15 cellular contexts compared by ENCODE assay signal in genomic region chr15:32965897-32966296, GRCh38.
DNase-seq lines count a peak whose midpoint lies in the region; ATAC-seq, FAIRE-seq and TF ChIP-seq lines count a peak whose summit lies in the region.
"Had no signal": no experiment of that assay in that cellular context is flagged by ENCODE, and none has a peak within 500 bp of the region (broad histone marks: within the 10 kb centered on the region; RNA-seq: fewer than 3 reads in every experiment).

No MANE protein-coding gene starts in this region.

- no peak; the same call in 1 of the 3 replicates for ATAC-seq in SK-N-SH treated with all-trans-retinoic acid at 6 μM for 48 hours
- peak; percentile 73 for ATAC-seq in left lung
- ATAC-seq in HepG2: no peak
- ATAC-seq: CD8-positive, alpha-beta T cell had no signal

- intact Hi-C loops in left lung (cut with DNase I) (no loop called here), HepG2 (cut with micrococcal nuclease; ENCODE audit: unreplicated experiment) (no loop called here)

- TF ChIP-seq POLR2A in HepG2 (IDR thresholded peaks at IDR 0.05; ENCODE audit: insufficient read depth in 1 of 2, low read depth in 2 of 2, low read length in 2 of 2): no peak

- H3K4me1 Mint-ChIP-seq in osteocyte (ENCODE audit: unreplicated experiment): peaks cover 25% of the 10 kb centered on the region
- H3K4me1 Mint-ChIP-seq: B cell had no signal

- no peak for FAIRE-seq in HepG2 (lab: Jason Lieb, UNC)
- FAIRE-seq: H54 had no signal

- H3K9me3 ChIP-seq in SK-N-SH: no peaks in the 10 kb centered on the region
- H3K9me3 ChIP-seq in left lung: no peaks in the 10 kb centered on the region
- no peaks in the 10 kb centered on the region for H3K9me3 ChIP-seq in HepG2 (ENCODE audit: low read length)
- H3K9me3 ChIP-seq in GM23248 (ENCODE audit: low read depth): no peaks in the 10 kb centered on the region

- H3K27ac Mint-ChIP-seq in osteocyte (ENCODE audit: unreplicated experiment): peak overlapping the region; percentile 89
- H3K27ac Mint-ChIP-seq: B cell; CD8-positive, alpha-beta T cell had no signal

- no peak overlapping the region for H3K4me3 ChIP-seq in SK-N-SH (ENCODE audit: low read depth in 2 of 2, low read length in 1 of 2)
- H3K4me3 ChIP-seq in left lung: no peak overlapping the region
- H3K4me3 ChIP-seq in HepG2 (replicated peaks in 1 of 3; ENCODE audit: insufficient read depth in 1 of 3, low read depth in 2 of 3, low read length in 3 of 3): no peak overlapping the region
- H3K4me3 ChIP-seq in GM23248: no peak overlapping the region
- H3K4me3 ChIP-seq: BLaER1 treated with 17β-estradiol and CSF1 and Interleukin-3, amounts not matched to agents 10 nM and 100 nM had no signal

- H3K36me3 ChIP-seq in SK-N-SH (replicated peaks in 1 of 2; ENCODE audit: control insufficient read depth in 1 of 2, insufficient read depth in 2 of 2, low read length in 1 of 2) (peaks cover 0 to 55% of the 10 kb centered on the region in 2 experiments), left lung (peaks cover 0 to 4% of the 10 kb centered on the region in 2 donors), HepG2 (replicated peaks in 1 of 2; ENCODE audit: control insufficient read depth in 1 of 2, insufficient read depth in 2 of 2, low read length in 2 of 2) (no peaks in the 10 kb centered on the region), GM23248 (ENCODE audit: low read depth) (no peaks in the 10 kb centered on the region)

- peaks cover 0 to 5% of the 10 kb centered on the region in 2 experiments; a peak in 2 of 4 replicates for H3K4me1 ChIP-seq in SK-N-SH (ENCODE audit: control insufficient read depth in 1 of 2, insufficient read depth in 2 of 2, low read depth in 1 of 2, low read length in 1 of 2)
- no peaks in the 10 kb centered on the region for H3K4me1 ChIP-seq in left lung
- no peaks in the 10 kb centered on the region for H3K4me1 ChIP-seq in HepG2 (ENCODE audit: insufficient read depth, low read length)
- H3K4me1 ChIP-seq in GM23248 (ENCODE audit: insufficient read depth): no peaks in the 10 kb centered on the region
- H3K4me1 ChIP-seq: BLaER1 treated with 17β-estradiol and CSF1 and Interleukin-3, amounts not matched to agents 10 nM and 100 nM had no signal

- no peaks in the 10 kb centered on the region for H3K9me3 Mint-ChIP-seq in osteocyte (ENCODE audit: unreplicated experiment)
- H3K9me3 Mint-ChIP-seq: CD8-positive, alpha-beta T cell had no signal

- peak overlapping the region; percentile 36 to 68; a peak in 3 of 4 replicates for H3K27ac ChIP-seq in SK-N-SH (ENCODE audit: low read depth in 2 of 2, low read length in 1 of 2)
- H3K27ac ChIP-seq in left lung: no peak overlapping the region
- H3K27ac ChIP-seq in HepG2 (ENCODE audit: extremely low read length, insufficient read depth, low read length): no peak overlapping the region
- H3K27ac ChIP-seq in GM23248: no peak overlapping the region
- H3K27ac ChIP-seq: BLaER1 treated with 17β-estradiol and CSF1 and Interleukin-3, amounts not matched to agents 10 nM and 100 nM had no signal

- POLR2A ChIA-PET in SK-N-SH (lab: Yijun Ruan, JAX): no interaction called here
- POLR2A ChIA-PET in HepG2 (lab: Yijun Ruan, JAX): no interaction called here

- TF ChIP-seq CTCF in SK-N-SH (IDR thresholded peaks at IDR 0.05) (no peak), left lung (IDR thresholded peaks at IDR 0.05) (no peak), osteocyte (IDR thresholded peaks at IDR 0.05) (no peak), HepG2 (CRISPR knock-in tag; IDR thresholded peaks at IDR 0.05) (no peak)

- no peaks in the 10 kb centered on the region for H3K27me3 ChIP-seq in SK-N-SH (ENCODE audit: insufficient read depth)
- no peaks in the 10 kb centered on the region for H3K27me3 ChIP-seq in left lung
- H3K27me3 ChIP-seq in HepG2 (ENCODE audit: control insufficient read depth in 1 of 2, insufficient read depth in 2 of 2, low read length in 2 of 2): no peaks in the 10 kb centered on the region; a peak in 1 of 5 replicates
- H3K27me3 ChIP-seq in GM23248 (replicated peaks; ENCODE audit: insufficient read depth): no peaks in the 10 kb centered on the region
- H3K27me3 ChIP-seq: BLaER1 treated with 17β-estradiol and CSF1 and Interleukin-3, amounts not matched to agents 10 nM and 100 nM had no signal

- H2AFZ ChIP-seq in SK-N-SH (ENCODE audit: low read depth) (no peak overlapping the region), HepG2 (ENCODE audit: low read length) (no peak overlapping the region), GM23248 (no peak overlapping the region)

- no peaks in the 10 kb centered on the region for H3K27me3 Mint-ChIP-seq in osteocyte (ENCODE audit: unreplicated experiment)

- CTCF ChIA-PET in SK-N-SH (lab: Yijun Ruan, JAX): interaction anchor here (1.5 kb wide), 1 partner anchor 30 kb away, joined by 5 read pairs; no protein-coding TSS in a partner anchor
- CTCF ChIA-PET in HepG2 (lab: Yijun Ruan, JAX; ENCODE audit: low intra/inter-chr PET ratio, low total read pairs): no interaction called here

- H3K36me3 Mint-ChIP-seq in osteocyte (ENCODE audit: unreplicated experiment): no peaks in the 10 kb centered on the region
- H3K36me3 Mint-ChIP-seq: CD8-positive, alpha-beta T cell had no signal

- H3K9ac ChIP-seq in SK-N-SH (no peak overlapping the region), HepG2 (ENCODE audit: insufficient read depth, low read depth, low read length) (no peak overlapping the region), GM23248 (no peak overlapping the region)
- H3K9ac ChIP-seq: BLaER1 treated with 17β-estradiol and CSF1 and Interleukin-3, amounts not matched to agents 10 nM and 100 nM had no signal

- DNase-seq in SK-N-SH (no peak), left lung (peak in 1 of 2 donors; percentile 40), osteocyte (ENCODE audit: extremely low spot score, unreplicated experiment) (no peak), HepG2 (ENCODE audit: low spot score) (no peak), GM23248 (no peak)
- no peak for DNase-seq in stimulated activated CD4-positive, alpha-beta T cell treated with anti-CD3 and anti-CD28 coated beads, Interleukin-2, amount 100 ng/mL, for 48 hours
- DNase-seq: Calu3; CD8-positive, alpha-beta T cell; DMS79 treated with DMSO at 0.1 percent for 48 hours; GF-D8; HCEC 1CT had no signal

- TF ChIP-seq EP300 in SK-N-SH (IDR thresholded peaks at IDR 0.05; ENCODE audit: borderline replicate concordance in 1 of 2, low read depth in 1 of 2, low read length in 1 of 2) (no peak), HepG2 (IDR thresholded peaks at IDR 0.05; ENCODE audit: low read depth in 2 of 2, low read length in 2 of 2) (no peak), HepG2 (CRISPR knock-in tag; IDR thresholded peaks at IDR 0.05; ENCODE audit: borderline replicate concordance) (no peak)

- peaks cover 83% of the 10 kb centered on the region for H3K79me2 ChIP-seq in SK-N-SH (ENCODE audit: insufficient read depth)
- no peaks in the 10 kb centered on the region for H3K79me2 ChIP-seq in HepG2 (ENCODE audit: insufficient read depth, low read length)
- no peaks in the 10 kb centered on the region for H3K79me2 ChIP-seq in GM23248 (ENCODE audit: insufficient read depth)

- H3K4me2 ChIP-seq in SK-N-SH (no peak overlapping the region), HepG2 (ENCODE audit: low read depth, low read length) (no peak overlapping the region), GM23248 (ENCODE audit: unreplicated experiment) (no peak overlapping the region)
- H3K4me2 ChIP-seq: BLaER1 treated with 17β-estradiol and CSF1 and Interleukin-3, amounts not matched to agents 10 nM and 100 nM had no signal

- in situ Hi-C loops in HepG2 (cut with HindIII; ENCODE audit: extremely low pct_ligation_motif_present, low pct_unique_long_range_greater_than_20kb) (no loop called here), GM23248 (cut with MboI) (no loop called here)

- H4K20me1 ChIP-seq in SK-N-SH (ENCODE audit: insufficient read depth): peaks cover 13% of the 10 kb centered on the region; the same call in 1 of the 2 replicates
- H4K20me1 ChIP-seq in HepG2 (ENCODE audit: insufficient read depth, low read length): no peaks in the 10 kb centered on the region
- H4K20me1 ChIP-seq in GM23248 (ENCODE audit: insufficient read depth): no peaks in the 10 kb centered on the region

- H3K4me3 Mint-ChIP-seq in osteocyte (ENCODE audit: unreplicated experiment): no peak overlapping the region
- H3K4me3 Mint-ChIP-seq: B cell; CD8-positive, alpha-beta T cell had no signal

- TF ChIP-seq RAD21 in SK-N-SH (IDR thresholded peaks at IDR 0.05; ENCODE audit: low read length): no peak
- TF ChIP-seq RAD21 in HepG2 (CRISPR knock-in tag; IDR thresholded peaks at IDR 0.05): no peak

- WGBS in SK-N-SH (ENCODE audit: low lambda C conversion rate): 88% methylated on average over 6 of the region's 6 CpGs
- 35% methylated on average over 6 of the region's 6 CpGs for WGBS in HepG2 (ENCODE audit: low lambda C conversion rate)
- 84 to 89% methylated on average over 6 of the region's 6 CpGs for WGBS in GM23248 (ENCODE audit: low coverage in 1 of 2, low lambda C conversion rate in 2 of 2, missing lambda C conversion rate in 2 of 2), 2 experiments

- BruUV-seq in HepG2 (replicated peaks; lab: Mats Ljungman, UMichigan): no TSS peak

- H3K9me2 ChIP-seq in SK-N-SH (no peaks in the 10 kb centered on the region), GM23248 (ENCODE audit: insufficient read depth) (no peaks in the 10 kb centered on the region)

- H3F3A ChIP-seq in SK-N-SH (replicated peaks; ENCODE audit: insufficient read depth) (peaks cover 3% of the 10 kb centered on the region), GM23248 (ENCODE audit: insufficient read depth) (no peaks in the 10 kb centered on the region)

TF ChIP-seq in SK-N-SH, 30 proteins besides CTCF, POLR2A, EP300 and RAD21 (continues in another document):
- TF ChIP-seq NFIC (IDR thresholded peaks at IDR 0.05; ENCODE audit: borderline replicate concordance) (no peak), RCOR1 (IDR thresholded peaks at IDR 0.05; ENCODE audit: low read length) (no peak)

TF ChIP-seq in SK-N-SH treated with all-trans-retinoic acid at 6 μM for 48 hours, 23 proteins besides CTCF, POLR2A, EP300 and RAD21 (continues in another document):
- TF ChIP-seq ZFP3 (CRISPR knock-in tag; IDR thresholded peaks at IDR 0.05): no peak
- TF ChIP-seq ARNTL (CRISPR knock-in tag; IDR thresholded peaks at IDR 0.05; ENCODE audit: borderline replicate concordance, low read depth): no peak
- no peak for TF ChIP-seq ZNF8 (CRISPR knock-in tag; IDR thresholded peaks at IDR 0.05)
- TF ChIP-seq ZC3H10 (CRISPR knock-in tag; IDR thresholded peaks at IDR 0.05): no peak
- TF ChIP-seq RARB (CRISPR knock-in tag; IDR thresholded peaks at IDR 0.05): no peak
- no peak for TF ChIP-seq ZFP30 (CRISPR knock-in tag; IDR thresholded peaks at IDR 0.05)

TF ChIP-seq in HepG2, 621 proteins besides CTCF, POLR2A, EP300 and RAD21 (continues in another document):
- no peak for TF ChIP-seq KAT7 (CRISPR knock-in tag; IDR thresholded peaks at IDR 0.05; ENCODE audit: borderline replicate concordance)

Comparison
In these comparisons a context has a peak if more than half of its experiments do, and no peak if none do; other contexts are left out.
1. H3K27ac ChIP-seq: peak in SK-N-SH (2 of 2); none in left lung (0 of 2), HepG2 (single experiment) and GM23248 (single experiment).